ENCODE assay signal across 18 cellular contexts in the genomic region with DNA sequence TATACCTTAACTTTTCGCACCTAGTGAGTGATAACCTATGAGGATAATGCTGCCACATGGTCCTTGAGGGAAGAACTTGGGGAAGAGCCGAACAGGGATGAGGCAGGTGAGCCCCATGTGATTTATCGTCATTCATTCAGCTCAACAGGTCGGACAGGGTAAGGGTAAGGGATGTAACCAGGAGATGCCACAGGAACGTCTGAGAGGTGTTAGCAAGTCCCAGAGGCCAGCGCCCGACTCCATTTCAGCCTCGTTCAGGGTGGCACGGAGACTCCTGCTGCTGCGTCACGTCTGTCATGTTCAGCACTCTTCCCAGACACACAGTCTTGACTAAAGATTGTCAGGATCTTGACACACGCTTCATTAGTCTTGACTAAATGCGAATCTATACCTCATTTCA. TPM values are rescaled to one million over a fixed set of nuclear protein-coding genes. Genes with fewer than 3 reads are reported as not detected.
DNase-seq lines count a peak whose midpoint lies in the region; ATAC-seq and TF ChIP-seq lines count a peak whose summit lies in the region.
"Had no signal": no experiment of that assay in that cellular context is flagged by ENCODE, and none has a peak within 500 bp of the region (broad histone marks: within the 10 kb centered on the region; RNA-seq: fewer than 3 reads in every experiment).

No MANE protein-coding gene starts in this region.

- H3K9me3 Mint-ChIP-seq in CD4-positive, alpha-beta T cell, result no peaks in the 10 kb centered on the region
- H3K9me3 Mint-ChIP-seq in CD4-positive, alpha-beta memory T cell, result no peaks in the 10 kb centered on the region
- H3K9me3 Mint-ChIP-seq in effector memory CD8-positive, alpha-beta T cell, result no peaks in the 10 kb centered on the region
- H3K9me3 Mint-ChIP-seq: CD14-positive monocyte; neural progenitor cell; stimulated activated naive CD8-positive, alpha-beta T cell treated with anti-CD3 and anti-CD28 coated beads, Interleukin-15, Interleukin-2, amounts not matched to agents 100 ng/mL and 50 ng/mL, for 24 hours had no signal

- H3K4me1 Mint-ChIP-seq in CD4-positive, alpha-beta T cell (ENCODE audit: low read depth), result peaks cover 52% of the 10 kb centered on the region
- peaks cover 31 to 54% (median 38%) of the 10 kb centered on the region in 4 donors for H3K4me1 Mint-ChIP-seq in CD4-positive, alpha-beta memory T cell
- peaks cover 24 to 40% of the 10 kb centered on the region in 2 donors for H3K4me1 Mint-ChIP-seq in effector memory CD8-positive, alpha-beta T cell (ENCODE audit: low read depth in 2 of 2)

- POLR2A ChIA-PET in CD4-positive, alpha-beta T cell (lab: Charles Lee), result interaction anchor here (0.7 to 1.5 kb wide), 3 partner anchors 8 to 351 kb away, joined by 3 to 5 read pairs (median 3); partner anchors contain the start of genes AKAP3 and NDUFA9
- POLR2A ChIA-PET in CD4-positive, alpha-beta memory T cell (lab: Charles Lee; ENCODE audit: partially characterized antibody), result no interaction called here
- POLR2A ChIA-PET in HEK293 (lab: Yijun Ruan, JAX), result no interaction called here
- POLR2A ChIA-PET in RWPE1 (lab: Yijun Ruan, JAX; ENCODE audit: low non-redundant PET), result no interaction called here

- H3K36me3 ChIP-seq in CD4-positive, alpha-beta memory T cell (ENCODE audit: insufficient read depth, low read length), result peaks cover 77% of the 10 kb centered on the region
- H3K36me3 ChIP-seq in HEK293 (ENCODE audit: control insufficient read depth in 2 of 2, insufficient read depth in 1 of 2, low read length in 2 of 2) (peaks cover 25 to 58% of the 10 kb centered on the region in 2 experiments), tibial nerve (peaks cover 0 to 61% (median 0%) of the 10 kb centered on the region in 3 donors)
- H3K36me3 ChIP-seq: neural progenitor cell had no signal

- CTCF ChIA-PET in CD4-positive, alpha-beta T cell (lab: Charles Lee), result interaction anchor here (0.8 kb wide), 1 partner anchor 21 kb away, joined by 3 read pairs; no protein-coding TSS in a partner anchor
- CTCF ChIA-PET in CD4-positive, alpha-beta memory T cell (lab: Charles Lee; ENCODE audit: partially characterized antibody), result interaction anchor here (0.7 to 0.8 kb wide), 2 partner anchors 21 to 435 kb away, joined by 3 to 4 read pairs; no protein-coding TSS in a partner anchor
- CTCF ChIA-PET in HEK293 (lab: Yijun Ruan, JAX) (no interaction called here), RWPE1 (lab: Yijun Ruan, JAX) (interaction anchor here (0.6 to 0.7 kb wide), 2 partner anchors 28 to 180 kb away, joined by 3 to 4 read pairs; no protein-coding TSS in a partner anchor)

- no peak overlapping the region for H3K27ac ChIP-seq in CD4-positive, alpha-beta T cell (ENCODE audit: low read depth, low read length)
- H3K27ac ChIP-seq in CD4-positive, alpha-beta memory T cell (ENCODE audit: low read depth, low read length), result no peak overlapping the region
- H3K27ac ChIP-seq in HEK293 (ENCODE audit: extremely low read depth, low read depth, low read length), result no peak overlapping the region
- no peak overlapping the region for H3K27ac ChIP-seq in tibial nerve
- no peak overlapping the region for H3K27ac ChIP-seq in RWPE1
- H3K27ac ChIP-seq: neural progenitor cell had no signal

- no peaks in the 10 kb centered on the region for H3K27me3 ChIP-seq in CD4-positive, alpha-beta T cell (ENCODE audit: control insufficient read depth, insufficient read depth, low read length)
- no peaks in the 10 kb centered on the region for H3K27me3 ChIP-seq in CD4-positive, alpha-beta memory T cell (ENCODE audit: insufficient read depth, low read length)
- H3K27me3 ChIP-seq in tibial nerve, result no peaks in the 10 kb centered on the region
- H3K27me3 ChIP-seq: neural progenitor cell had no signal

- TF ChIP-seq EP300 in tibial nerve (IDR thresholded peaks at IDR 0.05), result no peak

- H3K4me3 Mint-ChIP-seq in CD4-positive, alpha-beta T cell, result no peak overlapping the region
- H3K4me3 Mint-ChIP-seq in CD4-positive, alpha-beta memory T cell, result no peak overlapping the region
- H3K4me3 Mint-ChIP-seq in effector memory CD8-positive, alpha-beta T cell, result no peak overlapping the region
- H3K4me3 Mint-ChIP-seq: CD14-positive monocyte; neural progenitor cell; stimulated activated naive CD8-positive, alpha-beta T cell treated with anti-CD3 and anti-CD28 coated beads, Interleukin-15, Interleukin-2, amounts not matched to agents 100 ng/mL and 50 ng/mL, for 24 hours had no signal

- H3K4me3 ChIP-seq in CD4-positive, alpha-beta memory T cell (ENCODE audit: low read length in 2 of 2), result no peak overlapping the region
- no peak overlapping the region for H3K4me3 ChIP-seq in HEK293 (ENCODE audit: low read depth, low read length)
- no peak overlapping the region for H3K4me3 ChIP-seq in tibial nerve
- H3K4me3 ChIP-seq: neural progenitor cell had no signal

- 88 to 89% methylated on average over 13 of the region's 13 CpGs for WGBS in tibial nerve, 2 donors

- TF ChIP-seq CTCF in CD4-positive, alpha-beta T cell (IDR thresholded peaks at IDR 0.05), result no peak
- no peak for TF ChIP-seq CTCF in HEK293 (tag by site-specific recombination; IDR thresholded peaks at IDR 0.05)
- TF ChIP-seq CTCF in tibial nerve (IDR thresholded peaks at IDR 0.05), result no peak
- no peak for TF ChIP-seq CTCF in RWPE1 (conservative IDR thresholded peaks at IDR 0.05; ENCODE audit: low read depth)

- no peaks in the 10 kb centered on the region for H3K9me3 ChIP-seq in CD4-positive, alpha-beta T cell (ENCODE audit: control insufficient read depth, low read length)
- no peaks in the 10 kb centered on the region for H3K9me3 ChIP-seq in CD4-positive, alpha-beta memory T cell (ENCODE audit: control insufficient read depth in 1 of 2, low read length in 2 of 2)
- H3K9me3 ChIP-seq in HEK293 (ENCODE audit: control insufficient read depth, insufficient read depth, low read depth, low read length) (no peaks in the 10 kb centered on the region), tibial nerve (no peaks in the 10 kb centered on the region)

- peaks cover 99% of the 10 kb centered on the region for H3K36me3 Mint-ChIP-seq in CD4-positive, alpha-beta T cell (ENCODE audit: low read depth)
- H3K36me3 Mint-ChIP-seq in CD4-positive, alpha-beta memory T cell, result peaks cover 64 to 91% of the 10 kb centered on the region in 2 donors
- peaks cover 94% of the 10 kb centered on the region for H3K36me3 Mint-ChIP-seq in effector memory CD8-positive, alpha-beta T cell (ENCODE audit: insufficient read depth)

- no peaks in the 10 kb centered on the region for H3K27me3 Mint-ChIP-seq in CD4-positive, alpha-beta T cell
- H3K27me3 Mint-ChIP-seq in CD4-positive, alpha-beta memory T cell, result no peaks in the 10 kb centered on the region
- H3K27me3 Mint-ChIP-seq in effector memory CD8-positive, alpha-beta T cell, result no peaks in the 10 kb centered on the region
- H3K27me3 Mint-ChIP-seq: stimulated activated naive CD8-positive, alpha-beta T cell treated with anti-CD3 and anti-CD28 coated beads, Interleukin-15, Interleukin-2, amounts not matched to agents 100 ng/mL and 50 ng/mL, for 24 hours had no signal

- DNase-seq in CD4-positive, alpha-beta T cell, result no peak
- no peak for DNase-seq in CD4-positive, alpha-beta memory T cell
- DNase-seq in effector memory CD8-positive, alpha-beta T cell, result no peak
- DNase-seq in tibial nerve (ENCODE audit: low spot score in 2 of 2), result no peak
- DNase-seq in CD1c-positive myeloid dendritic cell (ENCODE audit: extremely low spot score), result no peak
- DNase-seq in RWPE1 (ENCODE audit: low spot score), result no peak
- DNase-seq: cerebellar nuclear complex, DMS 273 treated with DMSO at 0.1 percent for 48 hours, IMR-90, islet precursor cell, NCI-H1092 treated with DMSO at 0.1 percent for 48 hours, NCI-H1930, NCI-H69 had no signal

- intact Hi-C loops in CD4-positive, alpha-beta T cell (cut with DNase I, micrococcal nuclease), result no loop called here
- intact Hi-C loops in CD4-positive, alpha-beta memory T cell (cut with micrococcal nuclease), result no loop called here

- ATAC-seq in CD4-positive, alpha-beta T cell (ENCODE audit: poor library complexity), result no peak
- ATAC-seq in effector memory CD8-positive, alpha-beta T cell (replicated peaks), result no peak
- ATAC-seq: sciatic nerve had no signal

- H3K27ac Mint-ChIP-seq in CD4-positive, alpha-beta T cell, result peak overlapping the region; percentile 24
- peak overlapping the region in 4 of 7 donors; percentile 9 to 80 (median 66) for H3K27ac Mint-ChIP-seq in CD4-positive, alpha-beta memory T cell
- H3K27ac Mint-ChIP-seq in effector memory CD8-positive, alpha-beta T cell, result peak overlapping the region; percentile 11 to 51
- H3K27ac Mint-ChIP-seq: neural progenitor cell had no signal

- no peak for TF ChIP-seq POLR2A in tibial nerve (IDR thresholded peaks at IDR 0.05)

- peaks cover 18% of the 10 kb centered on the region for H3K4me1 ChIP-seq in CD4-positive, alpha-beta memory T cell (ENCODE audit: insufficient read depth, low read length)
- H3K4me1 ChIP-seq in HEK293 (ENCODE audit: control insufficient read depth, insufficient read depth, low read length) (no peaks in the 10 kb centered on the region), tibial nerve (peaks cover 0 to 29% (median 4%) of the 10 kb centered on the region in 4 donors)

TF ChIP-seq in HEK293, 187 proteins besides CTCF, POLR2A, EP300 and RAD21 (continues in another document):
- TF ChIP-seq, protein P1, sequence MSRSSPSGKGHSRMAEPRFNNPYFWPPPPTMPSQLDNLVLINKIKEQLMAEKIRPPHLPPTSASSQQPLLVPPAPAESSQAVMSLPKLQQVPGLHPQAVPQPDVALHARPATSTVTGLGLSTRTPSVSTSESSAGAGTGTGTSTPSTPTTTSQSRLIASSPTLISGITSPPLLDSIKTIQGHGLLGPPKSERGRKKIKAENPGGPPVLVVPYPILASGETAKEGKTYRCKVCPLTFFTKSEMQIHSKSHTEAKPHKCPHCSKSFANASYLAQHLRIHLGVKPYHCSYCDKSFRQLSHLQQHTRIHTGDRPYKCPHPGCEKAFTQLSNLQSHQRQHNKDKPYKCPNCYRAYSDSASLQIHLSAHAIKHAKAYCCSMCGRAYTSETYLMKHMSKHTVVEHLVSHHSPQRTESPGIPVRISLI (tag by site-specific recombination; IDR thresholded peaks at IDR 0.05), result 0 out of 2 replicates have a peak, but pooled peaks have one; percentile 19

RNA-seq across cellular contexts. Expression of gene TIGAR, which starts 23.4 kb away (rescaled TPM):
- total RNA-seq in CD4-positive, alpha-beta T cell, result 1 to 10 TPM; 5.3 to 7.1 TPM
- total RNA-seq in CD4-positive, alpha-beta memory T cell, result 10 to 100 TPM; 15.2 to 17.3 TPM
- polyA plus RNA-seq in CD4-positive, alpha-beta memory T cell, result 1 to 10 TPM; 1.9 to 2.7 TPM
- 1 to 10 TPM; 1.8 to 4.4 (median 2.5) TPM for total RNA-seq in tibial nerve

RNA-seq across cellular contexts. Expression of gene CCND2, which starts 24.1 kb away (rescaled TPM):
- 100 to 1,000 TPM; 159 to 163 TPM for total RNA-seq in CD4-positive, alpha-beta T cell
- 100 to 1,000 TPM; 150 to 151 TPM for total RNA-seq in CD4-positive, alpha-beta memory T cell
- polyA plus RNA-seq in CD4-positive, alpha-beta memory T cell, result 100 to 1,000 TPM in 1 of 2 donors, 10 to 100 TPM in 1; 83.3 to 103 TPM
- total RNA-seq in tibial nerve, result 100 to 1,000 TPM in 1 of 4 donors, 10 to 100 TPM in 3; 84.1 to 124 (median 89.7) TPM
